In genomic region chr20:64152906-64153305, GRCh38 we compare ENCODE assay signal across 23 cellular contexts. TPM values are rescaled to one million over a fixed set of nuclear protein-coding genes. Genes with fewer than 3 reads are reported as not detected.
A peak's percentile ranks its signal among the peaks of the same experiment; 100 is the strongest.
DNase-seq lines count a peak whose midpoint lies in the region; ATAC-seq and TF ChIP-seq lines count a peak whose summit lies in the region.
"Had no signal": no experiment of that assay in that cellular context is flagged by ENCODE, and none has a peak within 500 bp of the region (broad histone marks: within the 10 kb centered on the region; RNA-seq: fewer than 3 reads in every experiment).

No MANE protein-coding gene starts in this region.

- H3K27me3 ChIP-seq in neural progenitor cell = no peaks in the 10 kb centered on the region
- H3K27me3 ChIP-seq in uterus = no peaks in the 10 kb centered on the region

- no peak for ATAC-seq in omental fat pad (ENCODE audit: low FRiP score)
- ATAC-seq: gastrocnemius medialis, left lung had no signal

- peak; percentile 97 for DNase-seq in DMS79 treated with DMSO at 0.1 percent for 48 hours (lab: John Stamatoyannopoulos, UW)
- DNase-seq in NCI-H2029 (lab: John Stamatoyannopoulos, UW) = peak; percentile 92
- DNase-seq in NCI-H748 (lab: John Stamatoyannopoulos, UW; ENCODE audit: unreplicated experiment) = peak; percentile 93
- no peak for DNase-seq in neural progenitor cell (ENCODE audit: low spot score)
- DNase-seq in AG08396 (ENCODE audit: low spot score) = no peak
- no peak for DNase-seq in uterus
- DNase-seq in omental fat pad (ENCODE audit: low spot score) = no peak
- DNase-seq: activated CD4-positive, alpha-beta memory T cell treated with anti-CD3 and anti-CD28 coated beads for 36 hours; activated T-cell treated with anti-CD3 and anti-CD28 coated beads, Interleukin-2, amount 50 U/mL, for 24 hours; Caco-2; gastrocnemius medialis; GDM1; NCI-H82; RPMI8226; stimulated activated CD4-positive, alpha-beta T cell treated with anti-CD3 and anti-CD28 coated beads, Interleukin-4, amount 100 ng/mL, for 1 hour; T-helper 1 cell; WERI-Rb-1 had no signal

- H4K20me1 ChIP-seq in neural progenitor cell (ENCODE audit: low read depth) = no peaks in the 10 kb centered on the region

- H3K4me1 ChIP-seq in neural progenitor cell = peaks cover 38% of the 10 kb centered on the region
- no peaks in the 10 kb centered on the region for H3K4me1 ChIP-seq in uterus
- H3K4me1 ChIP-seq: Caco-2, gastrocnemius medialis, left lung had no signal

- peaks cover 2% of the 10 kb centered on the region for H3K9me3 Mint-ChIP-seq in neural progenitor cell
- H3K9me3 Mint-ChIP-seq: activated CD4-positive, alpha-beta memory T cell treated with anti-CD3 and anti-CD28 coated beads for 36 hours; activated T-cell treated with anti-CD3 and anti-CD28 coated beads, Interleukin-2, amount 50 U/mL, for 24 hours; dendritic cell treated with granulocyte-macrophage colony-stimulating factor and Interleukin-4, amounts not matched to agents 40 ng/mL and 50 ng/mL, for 4 days had no signal

- H3K79me2 ChIP-seq in neural progenitor cell (ENCODE audit: low read depth) = no peaks in the 10 kb centered on the region

- no peak overlapping the region for H2AFZ ChIP-seq in neural progenitor cell (replicated peaks)

- H3K27ac ChIP-seq in neural progenitor cell (no peak overlapping the region), uterus (no peak overlapping the region)
- H3K27ac ChIP-seq: gastrocnemius medialis, left lung, WERI-Rb-1 had no signal

- peaks cover 22% of the 10 kb centered on the region for H3F3A ChIP-seq in neural progenitor cell (ENCODE audit: low read depth)

- H3K9me3 ChIP-seq in neural progenitor cell (ENCODE audit: low read depth) (no peaks in the 10 kb centered on the region), uterus (no peaks in the 10 kb centered on the region)
- H3K9me3 ChIP-seq: Caco-2, gastrocnemius medialis, left lung had no signal

- TF ChIP-seq POLR2A in uterus (IDR thresholded peaks at IDR 0.05) = no peak

- peaks cover 54% of the 10 kb centered on the region for H3K4me1 Mint-ChIP-seq in neural progenitor cell
- H3K4me1 Mint-ChIP-seq: IgD-negative memory B cell had no signal

- H3K36me3 Mint-ChIP-seq in neural progenitor cell = no peaks in the 10 kb centered on the region
- H3K36me3 Mint-ChIP-seq: activated CD4-positive, alpha-beta memory T cell treated with anti-CD3 and anti-CD28 coated beads for 36 hours; activated naive CD8-positive, alpha-beta T cell had no signal

- H3K36me3 ChIP-seq in neural progenitor cell = no peaks in the 10 kb centered on the region
- no peaks in the 10 kb centered on the region for H3K36me3 ChIP-seq in uterus
- H3K36me3 ChIP-seq: gastrocnemius medialis, left lung, WERI-Rb-1 had no signal

- peak overlapping the region; percentile 29 for H3K27ac Mint-ChIP-seq in neural progenitor cell
- H3K27ac Mint-ChIP-seq: activated CD4-positive, alpha-beta memory T cell treated with anti-CD3 and anti-CD28 coated beads for 36 hours; activated naive CD8-positive, alpha-beta T cell; activated T-cell treated with anti-CD3 and anti-CD28 coated beads, Interleukin-2, amount 50 U/mL, for 24 hours; dendritic cell treated with granulocyte-macrophage colony-stimulating factor and Interleukin-4, amounts not matched to agents 40 ng/mL and 50 ng/mL, for 4 days had no signal

- no peak overlapping the region for H3K4me2 ChIP-seq in neural progenitor cell

- TF ChIP-seq CTCF in neural progenitor cell (IDR thresholded peaks at IDR 0.05) = no peak
- TF ChIP-seq CTCF in uterus (IDR thresholded peaks at IDR 0.05) = no peak
- TF ChIP-seq CTCF in omental fat pad (IDR thresholded peaks at IDR 0.05) = no peak

- intact Hi-C loops in uterus (cut with DNase I; ENCODE audit: low total_unique reads) = no loop called here

- H3K4me3 Mint-ChIP-seq in neural progenitor cell = no peak overlapping the region
- H3K4me3 Mint-ChIP-seq: activated CD4-positive, alpha-beta memory T cell treated with anti-CD3 and anti-CD28 coated beads for 36 hours; activated naive CD8-positive, alpha-beta T cell; activated T-cell treated with anti-CD3 and anti-CD28 coated beads, Interleukin-2, amount 50 U/mL, for 24 hours; dendritic cell treated with granulocyte-macrophage colony-stimulating factor and Interleukin-4, amounts not matched to agents 40 ng/mL and 50 ng/mL, for 4 days; IgD-negative memory B cell had no signal

- peaks cover 28% of the 10 kb centered on the region for H3K27me3 Mint-ChIP-seq in neural progenitor cell (ENCODE audit: insufficient read depth, low read depth)
- H3K27me3 Mint-ChIP-seq: activated CD4-positive, alpha-beta memory T cell treated with anti-CD3 and anti-CD28 coated beads for 36 hours; activated naive CD8-positive, alpha-beta T cell; activated T-cell treated with anti-CD3 and anti-CD28 coated beads, Interleukin-2, amount 50 U/mL, for 24 hours; dendritic cell treated with granulocyte-macrophage colony-stimulating factor and Interleukin-4, amounts not matched to agents 40 ng/mL and 50 ng/mL, for 4 days; IgD-negative memory B cell had no signal

- H3K4me3 ChIP-seq in neural progenitor cell = no peak overlapping the region
- no peak overlapping the region for H3K4me3 ChIP-seq in uterus
- H3K4me3 ChIP-seq: gastrocnemius medialis, left lung had no signal

- no peak overlapping the region for H3K9ac ChIP-seq in neural progenitor cell

RNA-seq across cellular contexts. Expression of gene MYT1, which starts 11.3 kb away (rescaled TPM):
- total RNA-seq in neural progenitor cell (ENCODE audit: low replicate concordance) (1.2 and 1.5 TPM in 2 replicates), uterus (under 1 TPM in 1 of 4 donors, not detected in 3; 0.21 TPM), omental fat pad (not detected)
- total RNA-seq: activated CD4-positive, alpha-beta memory T cell treated with anti-CD3 and anti-CD28 coated beads for 36 hours; epithelial cell of proximal tubule; gastrocnemius medialis; left lung; osteocyte had no signal

RNA-seq across cellular contexts. Expression of gene NPBWR2, which starts 45.5 kb away (rescaled TPM):
- total RNA-seq in neural progenitor cell (ENCODE audit: low replicate concordance) (not detected in 2 replicates), uterus (not detected), omental fat pad (not detected)
- total RNA-seq: activated CD4-positive, alpha-beta memory T cell treated with anti-CD3 and anti-CD28 coated beads for 36 hours; Caco-2; epithelial cell of proximal tubule; gastrocnemius medialis; left lung; osteocyte had no signal

Comparison
In these comparisons a context has a peak if more than half of its experiments do, and no peak if none do; other contexts are left out.
1. DNase-seq: peak in DMS79 treated with DMSO at 0.1 percent for 48 hours (single experiment), NCI-H2029 (single experiment) and NCI-H748 (single experiment); none in neural progenitor cell (single experiment), AG08396 (single experiment), uterus (0 of 2) and omental fat pad (single experiment).